Comparison of ENCODE assay signal across 9 cellular contexts in the genomic region with DNA sequence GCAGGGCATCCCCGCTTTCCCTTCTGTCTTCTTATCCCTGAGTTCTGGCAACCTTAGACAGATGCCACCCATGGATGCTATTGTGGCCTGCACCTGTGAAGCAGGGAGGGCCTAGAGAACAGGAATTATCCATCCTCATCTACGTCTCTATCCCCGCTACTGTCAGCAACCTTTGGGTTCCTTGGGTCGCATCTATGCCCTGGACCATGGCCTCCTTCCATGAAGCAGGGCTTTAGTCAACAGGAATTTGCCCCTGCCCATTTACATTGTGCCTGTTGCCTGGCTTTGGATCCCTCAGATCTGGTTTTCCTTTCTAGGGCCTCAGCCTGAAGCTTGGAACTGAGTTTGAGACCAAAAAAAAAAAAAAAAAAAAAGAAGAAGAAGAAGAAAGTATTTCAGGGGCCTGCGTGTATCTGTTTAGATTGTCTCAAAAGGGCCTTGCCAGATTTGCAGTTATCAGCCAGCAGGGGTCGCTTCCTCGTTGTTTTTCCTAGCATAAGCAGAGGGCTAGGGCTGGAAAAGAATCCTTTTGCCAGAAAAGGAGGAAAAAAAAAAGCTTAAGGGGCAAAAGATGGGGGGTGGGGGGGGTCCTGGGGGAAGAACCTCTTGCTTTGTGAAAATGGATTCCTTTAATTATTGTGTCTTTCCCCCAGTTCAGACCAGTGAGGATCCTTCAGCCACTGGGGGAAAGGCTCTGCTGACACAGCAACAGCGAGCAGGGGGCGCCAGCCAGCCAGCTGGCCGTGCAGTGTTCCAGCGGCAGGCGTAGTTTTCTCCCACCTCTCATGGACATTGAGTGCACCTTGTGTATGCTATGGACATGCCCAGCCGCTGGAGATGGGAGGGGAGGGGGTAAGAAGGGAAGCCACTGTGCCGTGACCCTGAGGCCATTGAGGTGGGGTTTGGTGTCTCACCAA.
DNase-seq lines count a peak whose midpoint lies in the region; ATAC-seq and TF ChIP-seq lines count a peak whose summit lies in the region.
"Had no signal": no experiment of that assay in that cellular context is flagged by ENCODE, and none has a peak within 500 bp of the region (broad histone marks: within the 10 kb centered on the region; RNA-seq: fewer than 3 reads in every experiment).

No MANE protein-coding gene starts in this region.

- H3K9me2 ChIP-seq in Karpas-422 (replicated peaks; ENCODE audit: insufficient read depth, low read length) = no peaks in the 10 kb centered on the region

- H3K79me2 ChIP-seq in Karpas-422 (ENCODE audit: low read length) = no peaks in the 10 kb centered on the region

- no peak overlapping the region for H3K9ac ChIP-seq in Karpas-422 (ENCODE audit: low read length)

- H3K4me3 ChIP-seq in Karpas-422 (ENCODE audit: low read length) (no peak overlapping the region), foreskin fibroblast (ENCODE audit: low read depth in 1 of 2, low read length in 2 of 2) (no peak overlapping the region)

- ATAC-seq in HG02763 (IDR thresholded peaks at IDR 0.05; ENCODE audit: unreplicated experiment) = no peak
- ATAC-seq in GM21390 (IDR thresholded peaks at IDR 0.05; ENCODE audit: unreplicated experiment) = no peak

- H3K27me3 ChIP-seq in Karpas-422 (ENCODE audit: low read length) = no peaks in the 10 kb centered on the region

- intact Hi-C loops in posterior vena cava (cut with DNase I) = loop anchor here in 1 of 2 donors (2.0 kb wide), 1 partner anchor 143 kb away; no protein-coding TSS in a partner anchor

- no peak overlapping the region for H3K4me2 ChIP-seq in Karpas-422 (ENCODE audit: low read depth, low read length, poor library complexity, severe bottlenecking)

- H3K9me3 ChIP-seq in Karpas-422 (ENCODE audit: low read length) = no peaks in the 10 kb centered on the region

- peak; percentile 15 for DNase-seq in DMS53 treated with DMSO at 0.1 percent for 48 hours (lab: John Stamatoyannopoulos, UW; ENCODE audit: unreplicated experiment)
- DNase-seq in Karpas-422 = peak; percentile 79
- DNase-seq in SW480 (ENCODE audit: low spot score) = peak; percentile 33
- peak; percentile 54 to 82 for DNase-seq in foreskin fibroblast
- peak; percentile 82 for DNase-seq in posterior vena cava (ENCODE audit: low spot score)
- DNase-seq in hepatic stellate cell (ENCODE audit: low spot score) = no peak
- DNase-seq: naive B cell had no signal

- H2AFZ ChIP-seq in Karpas-422 (ENCODE audit: low read length) = no peak overlapping the region

- peak; percentile 51 for TF ChIP-seq CTCF in foreskin fibroblast (IDR thresholded peaks at IDR 0.05; ENCODE audit: low read depth, low read length)

- no peaks in the 10 kb centered on the region for H4K20me1 ChIP-seq in Karpas-422 (ENCODE audit: insufficient read depth, low read depth, low read length)

- H3K36me3 ChIP-seq in Karpas-422 (ENCODE audit: insufficient read depth, low read length) = no peaks in the 10 kb centered on the region

- no peaks in the 10 kb centered on the region for H3K4me1 ChIP-seq in Karpas-422 (ENCODE audit: low read length)

- H3K27ac ChIP-seq in Karpas-422 (ENCODE audit: low read length) = no peak overlapping the region
